23 cellular contexts compared by ENCODE assay signal in the genomic region with DNA sequence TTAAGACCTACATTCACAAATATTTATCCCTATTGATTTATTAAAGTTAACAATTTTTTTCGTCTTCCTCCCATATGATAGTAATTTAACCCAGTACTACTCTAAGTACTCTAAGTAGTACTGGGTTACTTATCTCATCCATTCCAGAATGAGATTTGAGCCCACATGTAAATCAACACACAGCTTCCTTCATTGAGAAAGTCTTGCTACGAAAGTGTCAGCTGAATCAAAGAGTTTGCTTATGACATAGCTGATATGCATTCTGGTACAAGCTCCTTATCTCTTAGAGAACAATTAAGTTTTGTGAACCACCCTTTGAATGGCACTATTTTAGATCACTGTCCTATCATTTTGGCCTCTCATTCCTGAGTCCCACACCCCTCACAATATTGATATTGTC. TPM values are rescaled to one million over a fixed set of nuclear protein-coding genes. Genes with fewer than 3 reads are reported as not detected.
"Had no signal": no experiment of that assay in that cellular context is flagged by ENCODE, and none has a peak within 500 bp of the region (broad histone marks: within the 10 kb centered on the region; RNA-seq: fewer than 3 reads in every experiment).

No MANE protein-coding gene starts in this region.

- H3K27me3 ChIP-seq: breast epithelium, right atrium auricular region had no signal

- DNase-seq: activated CD4-positive, alpha-beta memory T cell treated with anti-CD3 and anti-CD28 coated beads, Interleukin-2, amount 10 ng/mL, durations not matched to agents 7 days and 5 days; activated CD4-positive, alpha-beta T cell treated with anti-CD3 and anti-CD28 coated beads for 1 hour; activated CD4-positive, alpha-beta T cell treated with anti-CD3 and anti-CD28 coated beads, Interleukin-2, amount 10 ng/mL, durations not matched to agents 7 days and 5 days; activated CD8-positive, alpha-beta memory T cell treated with anti-CD3 and anti-CD28 coated beads, Interleukin-2, amount 50 U/mL, for 48 hours; activated gamma-delta T cell; activated naive CD4-positive, alpha-beta T cell treated with anti-CD3 and anti-CD28 coated beads, Interleukin-2, amount 50 U/mL, for 16 hours; activated T-cell treated with anti-CD3 and anti-CD28 coated beads, Interleukin-2, amount 50 U/mL, for 24 hours; amniotic stem cell; central memory CD4-positive, alpha-beta T cell; effector CD8-positive, alpha-beta T cell; islet precursor cell; naive thymus-derived CD4-positive, alpha-beta T cell; nucleus accumbens; stimulated activated CD4-positive, alpha-beta T cell treated with anti-CD3 and anti-CD28 coated beads, Interleukin-2, amount 100 ng/mL, for 48 hours; stimulated activated naive CD4-positive, alpha-beta T cell treated with Interleukin-2 at 50 U/mL for 16 hours; T-helper 2 cell had no signal

- H3K4me3 ChIP-seq: breast epithelium, right atrium auricular region, tibial nerve had no signal

- H3K36me3 ChIP-seq: breast epithelium, right atrium auricular region, tibial nerve had no signal

- H2AFZ ChIP-seq: parathyroid adenoma had no signal

- H3K27ac ChIP-seq: breast epithelium, parathyroid adenoma, right atrium auricular region, tibial nerve had no signal

- ATAC-seq: naive thymus-derived CD4-positive, alpha-beta T cell had no signal

- H3K9ac ChIP-seq: parathyroid adenoma had no signal

- FAIRE-seq: endometrium, frontal cortex, urothelium cell line had no signal

- H3K9me3 ChIP-seq: breast epithelium, right atrium auricular region had no signal

- H3K4me1 ChIP-seq: breast epithelium, parathyroid adenoma had no signal

- H3K79me2 ChIP-seq: parathyroid adenoma had no signal

RNA-seq across cellular contexts. Expression of a gene that starts 2.5 kb away (rescaled TPM):
- polyA plus RNA-seq: naive thymus-derived CD4-positive, alpha-beta T cell had no signal
